Comparison of ENCODE assay signal across 20 cellular contexts in genomic region chr4:177016541-177017141, GRCh38.
DNase-seq lines count a peak whose midpoint lies in the region; ATAC-seq, FAIRE-seq and TF ChIP-seq lines count a peak whose summit lies in the region.
"Had no signal": no experiment of that assay in that cellular context is flagged by ENCODE, and none has a peak within 500 bp of the region (broad histone marks: within the 10 kb centered on the region; RNA-seq: fewer than 3 reads in every experiment).

No MANE protein-coding gene starts in this region.

- FAIRE-seq in endometrium (lab: Jason Lieb, UNC), result peak; percentile 4

- H3K79me2 ChIP-seq in PC-3 (ENCODE audit: low read length), result no peaks in the 10 kb centered on the region

- no peak overlapping the region for H3K4me2 ChIP-seq in PC-3 (ENCODE audit: low read length)

- no peaks in the 10 kb centered on the region for H3K27me3 Mint-ChIP-seq in osteocyte (ENCODE audit: unreplicated experiment)
- H3K27me3 Mint-ChIP-seq: stimulated activated memory B cell treated with anti-CD40 and anti-IgM and Interleukin-4, amounts not matched to agents 10 μg/mL and 1 μg/mL and 100 μg/mL, for 72 hours had no signal

- no peak for ATAC-seq in PC-3
- ATAC-seq in HG03439 (IDR thresholded peaks at IDR 0.05; ENCODE audit: unreplicated experiment), result no peak
- ATAC-seq: stimulated activated memory B cell treated with anti-CD40 and anti-IgM and Interleukin-4, amounts not matched to agents 10 μg/mL and 1 μg/mL and 100 μg/mL, for 72 hours had no signal

- H3K36me3 ChIP-seq in PC-3 (ENCODE audit: low read depth, low read length), result peaks cover 5% of the 10 kb centered on the region; the same call in 1 of the 2 replicates
- H3K36me3 ChIP-seq: esophagus muscularis mucosa, Peyer's patch, tibial nerve had no signal

- H3K4me1 Mint-ChIP-seq in osteocyte (ENCODE audit: unreplicated experiment), result peaks cover 10% of the 10 kb centered on the region
- H3K4me1 Mint-ChIP-seq: brain; nephron progenitor cell; stimulated activated memory B cell treated with anti-CD40 and anti-IgM and Interleukin-4, amounts not matched to agents 10 μg/mL and 1 μg/mL and 100 μg/mL, for 72 hours had no signal

- no peak overlapping the region for H3K9ac ChIP-seq in PC-3 (ENCODE audit: low read length)

- H3K9me3 ChIP-seq in PC-3 (ENCODE audit: low read length), result 0 out of 2 replicates have a peak, but pooled peaks cover 9% of the 10 kb centered on the region

- BruUV-seq in PC-3 (replicated peaks; lab: Mats Ljungman, UMichigan), result no TSS peak

- no peaks in the 10 kb centered on the region for H3K27me3 ChIP-seq in PC-3 (ENCODE audit: low read length)
- H3K27me3 ChIP-seq: esophagus muscularis mucosa, Peyer's patch, tibial nerve had no signal

- H3F3A ChIP-seq in PC-3 (ENCODE audit: low read length, unreplicated experiment), result no peaks in the 10 kb centered on the region

- H3K27ac Mint-ChIP-seq in osteocyte (ENCODE audit: unreplicated experiment), result peak overlapping the region; percentile 24
- H3K27ac Mint-ChIP-seq: nephron progenitor cell; stimulated activated memory B cell treated with anti-CD40 and anti-IgM and Interleukin-4, amounts not matched to agents 10 μg/mL and 1 μg/mL and 100 μg/mL, for 72 hours had no signal

- H3K9me2 ChIP-seq in PC-3 (replicated peaks; ENCODE audit: low read length), result no peaks in the 10 kb centered on the region

- peak overlapping the region; percentile 11; the same call in 1 of the 2 replicates for H2AFZ ChIP-seq in PC-3 (ENCODE audit: low read length)

- H3K9me3 Mint-ChIP-seq in osteocyte (ENCODE audit: unreplicated experiment), result peaks cover 35% of the 10 kb centered on the region

- 0 out of 2 replicates have a peak overlapping the region, but pooled peaks have one; percentile 4 for H3K27ac ChIP-seq in PC-3 (ENCODE audit: low read length)
- H3K27ac ChIP-seq: esophagus muscularis mucosa, Peyer's patch, tibial nerve had no signal

- DNase-seq in GM03348 (ENCODE audit: low spot score), result peak; percentile 52
- peak; percentile 14 for DNase-seq in PC-3
- no peak for DNase-seq in osteocyte (ENCODE audit: extremely low spot score, unreplicated experiment)
- no peak for DNase-seq in NCI-H446 treated with DMSO at 0.1 percent for 48 hours (lab: John Stamatoyannopoulos, UW)
- DNase-seq in superior temporal gyrus (ENCODE audit: extremely low spot score), result no peak
- DNase-seq in activated CD4-positive, alpha-beta T cell treated with anti-CD3 and anti-CD28 coated beads, Interleukin-2, amount 50 U/mL, for 4 hours, result no peak
- DNase-seq: activated naive CD4-positive, alpha-beta T cell treated with anti-CD3 and anti-CD28 coated beads, Interleukin-2, amount 50 U/mL, for 16 hours; C1 segment of cervical spinal cord; DMS153; hypothalamus; NCI-H2029; NCI-H748 treated with DMSO at 0.1 percent for 48 hours; nephron progenitor cell; Peyer's patch had no signal

- TF ChIP-seq CTCF in PC-3 (conservative IDR thresholded peaks at IDR 0.05; ENCODE audit: low read depth, low read length) (no peak), osteocyte (IDR thresholded peaks at IDR 0.05) (no peak)

- POLR2A ChIA-PET in PC-3 (lab: Charles Lee; ENCODE audit: unreplicated experiment), result no interaction called here

- intact Hi-C loops in PC-3 (cut with micrococcal nuclease), result no loop called here

- H3K4me3 ChIP-seq in PC-3 (ENCODE audit: low read length), result no peak overlapping the region
- H3K4me3 ChIP-seq: esophagus muscularis mucosa, Peyer's patch, tibial nerve had no signal

- H3K36me3 Mint-ChIP-seq in osteocyte (ENCODE audit: unreplicated experiment), result peaks cover 20% of the 10 kb centered on the region
- H3K36me3 Mint-ChIP-seq: brain; stimulated activated memory B cell treated with anti-CD40 and anti-IgM and Interleukin-4, amounts not matched to agents 10 μg/mL and 1 μg/mL and 100 μg/mL, for 72 hours had no signal

- H3K4me1 ChIP-seq in PC-3 (ENCODE audit: insufficient read depth, low read length), result 0 out of 2 replicates have a peak, but pooled peaks cover 6% of the 10 kb centered on the region
- H3K4me1 ChIP-seq: esophagus muscularis mucosa, Peyer's patch, tibial nerve had no signal

- no peaks in the 10 kb centered on the region for H4K20me1 ChIP-seq in PC-3 (ENCODE audit: low read length)

- CTCF ChIA-PET in PC-3 (lab: Charles Lee), result no interaction called here

- H3K4me3 Mint-ChIP-seq in osteocyte (ENCODE audit: unreplicated experiment), result no peak overlapping the region
- H3K4me3 Mint-ChIP-seq: brain; nephron progenitor cell; stimulated activated memory B cell treated with anti-CD40 and anti-IgM and Interleukin-4, amounts not matched to agents 10 μg/mL and 1 μg/mL and 100 μg/mL, for 72 hours had no signal

Comparison
In these comparisons a context has a peak if more than half of its experiments do, and no peak if none do; other contexts are left out.
1. DNase-seq: peak in GM03348 (single experiment) and PC-3 (single experiment); none in osteocyte (single experiment), NCI-H446 treated with DMSO at 0.1 percent for 48 hours (single experiment), superior temporal gyrus (single experiment) and activated CD4-positive, alpha-beta T cell treated with anti-CD3 and anti-CD28 coated beads, Interleukin-2, amount 50 U/mL, for 4 hours (0 of 2).